ENCODE assay signal across 17 cellular contexts in genomic region chr10:12780634-12781601, GRCh38.
DNase-seq lines count a peak whose midpoint lies in the region; ATAC-seq and TF ChIP-seq lines count a peak whose summit lies in the region.
"Had no signal": no experiment of that assay in that cellular context is flagged by ENCODE, and none has a peak within 500 bp of the region (broad histone marks: within the 10 kb centered on the region; RNA-seq: fewer than 3 reads in every experiment).

No MANE protein-coding gene starts in this region.

- no peak overlapping the region for H3K14ac ChIP-seq in trophoblast cell (ENCODE audit: low read length)

- peaks cover 16% of the 10 kb centered on the region in 2 experiments for H3K4me1 ChIP-seq in trophoblast cell (ENCODE audit: control insufficient read depth in 1 of 2, insufficient read depth in 2 of 2, low read length in 2 of 2)

- no peaks in the 10 kb centered on the region for H3K79me2 ChIP-seq in trophoblast cell (ENCODE audit: control insufficient read depth, insufficient read depth, low read length, poor library complexity)

- H3K4ac ChIP-seq in trophoblast cell (ENCODE audit: low read depth, low read length) = no peak overlapping the region

- intact Hi-C loops in CD4-positive, alpha-beta T cell (cut with DNase I, micrococcal nuclease) = loop anchor here in 1 of 2 experiments (10.0 kb wide), 1 partner anchor 314 kb away; no protein-coding TSS in a partner anchor

- H3K9me3 ChIP-seq in trophoblast cell (ENCODE audit: insufficient read depth, low read depth, low read length) = no peaks in the 10 kb centered on the region
- H3K9me3 ChIP-seq in CD4-positive, alpha-beta T cell (ENCODE audit: control insufficient read depth, low read length) = no peaks in the 10 kb centered on the region
- H3K9me3 ChIP-seq: BLaER1 treated with 17β-estradiol and CSF1 and Interleukin-3, amounts not matched to agents 10 nM and 100 nM; gastroesophageal sphincter had no signal

- DNase-seq in stimulated activated CD4-positive, alpha-beta T cell treated with anti-CD3 and anti-CD28 coated beads, Interleukin-12 subunit alpha, Interleukin-12 subunit beta, amount 100 ng/mL, for 48 hours (ENCODE audit: low read depth in 2 of 3, low spot score in 1 of 3) = peak in 2 of 3 donors; percentile 8 to 16
- no peak for DNase-seq in stimulated activated CD4-positive, alpha-beta T cell treated with anti-CD3 and anti-CD28 coated beads, Interleukin-4, amount 100 ng/mL, for 1 hour
- DNase-seq in trophoblast cell = peak; percentile 7 to 35
- peak; percentile 74 for DNase-seq in superior temporal gyrus (ENCODE audit: extremely low spot score)
- no peak for DNase-seq in GOT3 (lab: John Stamatoyannopoulos, UW)
- DNase-seq in CD4-positive, alpha-beta T cell = no peak
- no peak for DNase-seq in NCI-H1105 (lab: John Stamatoyannopoulos, UW)
- DNase-seq: DND-41; KBM-7; naive thymus-derived CD4-positive, alpha-beta T cell; NCI-H187 treated with DMSO at 0.1 percent for 48 hours; NCI-H748 treated with DMSO at 0.1 percent for 48 hours; T-helper 9 cell had no signal

- H2AFZ ChIP-seq in trophoblast cell (ENCODE audit: insufficient read depth, low read length, poor library complexity) = no peak overlapping the region

- H3K18ac ChIP-seq in trophoblast cell (ENCODE audit: low read length) = no peak overlapping the region

- H2BK120ac ChIP-seq in trophoblast cell (ENCODE audit: insufficient read depth, low read length, poor library complexity) = no peak overlapping the region

- H3K27me3 ChIP-seq in trophoblast cell (ENCODE audit: insufficient read depth, low read length) = no peaks in the 10 kb centered on the region
- H3K27me3 ChIP-seq in CD4-positive, alpha-beta T cell (ENCODE audit: control insufficient read depth, insufficient read depth, low read length) = no peaks in the 10 kb centered on the region
- H3K27me3 ChIP-seq: BLaER1 treated with 17β-estradiol and CSF1 and Interleukin-3, amounts not matched to agents 10 nM and 100 nM; gastroesophageal sphincter had no signal

- H3K36me3 Mint-ChIP-seq in CD4-positive, alpha-beta T cell (ENCODE audit: low read depth) = peaks cover 47% of the 10 kb centered on the region

- H3K27ac ChIP-seq in cingulate gyrus (ENCODE audit: low read depth, low read length) = peak overlapping the region; percentile 41
- no peak overlapping the region for H3K27ac ChIP-seq in trophoblast cell (ENCODE audit: low read depth, low read length)
- H3K27ac ChIP-seq in CD4-positive, alpha-beta T cell (ENCODE audit: low read depth, low read length) = no peak overlapping the region
- H3K27ac ChIP-seq: BLaER1 treated with 17β-estradiol and CSF1 and Interleukin-3, amounts not matched to agents 10 nM and 100 nM; skin epidermis had no signal

- H3K36me3 ChIP-seq in trophoblast cell (ENCODE audit: control insufficient read depth in 1 of 2, insufficient read depth in 2 of 2, low read length in 2 of 2) = no peaks in the 10 kb centered on the region
- H3K36me3 ChIP-seq: gastroesophageal sphincter had no signal

- CTCF ChIA-PET in CD4-positive, alpha-beta T cell (lab: Charles Lee) = no interaction called here

- peaks cover 2% of the 10 kb centered on the region for H3K79me1 ChIP-seq in trophoblast cell (ENCODE audit: low read length)

- TF ChIP-seq CTCF in CD4-positive, alpha-beta T cell (IDR thresholded peaks at IDR 0.05) = no peak

- no peak overlapping the region for H3K4me2 ChIP-seq in trophoblast cell (ENCODE audit: low read length)

- H3K9me3 Mint-ChIP-seq in CD4-positive, alpha-beta T cell = no peaks in the 10 kb centered on the region
- H3K9me3 Mint-ChIP-seq: naive thymus-derived CD4-positive, alpha-beta T cell had no signal

- H3K27me3 Mint-ChIP-seq in CD4-positive, alpha-beta T cell = no peaks in the 10 kb centered on the region
- H3K27me3 Mint-ChIP-seq: naive thymus-derived CD4-positive, alpha-beta T cell had no signal

- H3K23ac ChIP-seq in trophoblast cell (ENCODE audit: low read length) = no peak overlapping the region

- no peak overlapping the region for H4K8ac ChIP-seq in trophoblast cell (ENCODE audit: low read depth, low read length)

- POLR2A ChIA-PET in CD4-positive, alpha-beta T cell (lab: Charles Lee) = no interaction called here

- no peak for ATAC-seq in CD4-positive, alpha-beta T cell (ENCODE audit: poor library complexity)
- ATAC-seq: gastroesophageal sphincter; naive thymus-derived CD4-positive, alpha-beta T cell had no signal

- H3K27ac Mint-ChIP-seq in CD4-positive, alpha-beta T cell = no peak overlapping the region
- H3K27ac Mint-ChIP-seq: naive thymus-derived CD4-positive, alpha-beta T cell had no signal

- no peak overlapping the region for H2AK5ac ChIP-seq in trophoblast cell (ENCODE audit: low read length)

- H2BK5ac ChIP-seq in trophoblast cell (ENCODE audit: low read depth, low read length, poor library complexity) = no peak overlapping the region

- H3K9ac ChIP-seq in trophoblast cell (ENCODE audit: low read length) = no peak overlapping the region
- H3K9ac ChIP-seq: BLaER1 treated with 17β-estradiol and CSF1 and Interleukin-3, amounts not matched to agents 10 nM and 100 nM had no signal

- no peak overlapping the region for H4K12ac ChIP-seq in trophoblast cell (ENCODE audit: low read depth, low read length)

- H4K91ac ChIP-seq in trophoblast cell (ENCODE audit: low read depth, low read length) = no peak overlapping the region

- H2BK12ac ChIP-seq in trophoblast cell (ENCODE audit: low read length) = no peak overlapping the region

- H3K4me1 Mint-ChIP-seq in CD4-positive, alpha-beta T cell (ENCODE audit: low read depth) = no peaks in the 10 kb centered on the region

- no peak overlapping the region for H3K4me3 Mint-ChIP-seq in CD4-positive, alpha-beta T cell
- H3K4me3 Mint-ChIP-seq: naive thymus-derived CD4-positive, alpha-beta T cell had no signal

- H3K4me3 ChIP-seq in trophoblast cell (ENCODE audit: low read depth, low read length) = no peak overlapping the region
- H3K4me3 ChIP-seq: BLaER1 treated with 17β-estradiol and CSF1 and Interleukin-3, amounts not matched to agents 10 nM and 100 nM; gastroesophageal sphincter; skin epidermis had no signal

- no CpG with 5 or more reads among the region's 22 CpGs for WGBS in trophoblast cell (ENCODE audit: extremely low coverage, insufficient coverage, insufficient read length)

Comparison
In these comparisons a context has a peak if more than half of its experiments do, and no peak if none do; other contexts are left out.
1. DNase-seq: peak in stimulated activated CD4-positive, alpha-beta T cell treated with anti-CD3 and anti-CD28 coated beads, Interleukin-12 subunit alpha, Interleukin-12 subunit beta, amount 100 ng/mL, for 48 hours (2 of 3), trophoblast cell (2 of 2) and superior temporal gyrus (single experiment); none in stimulated activated CD4-positive, alpha-beta T cell treated with anti-CD3 and anti-CD28 coated beads, Interleukin-4, amount 100 ng/mL, for 1 hour (single experiment), GOT3 (single experiment), CD4-positive, alpha-beta T cell (0 of 10) and NCI-H1105 (single experiment).